8 cellular contexts compared by ENCODE assay signal in genomic region chr20:38633577-38634093, GRCh38. TPM values are rescaled to one million over a fixed set of nuclear protein-coding genes. Genes with fewer than 3 reads are reported as not detected.
DNase-seq lines count a peak whose midpoint lies in the region; ATAC-seq and TF ChIP-seq lines count a peak whose summit lies in the region.

No MANE protein-coding gene starts in this region.

- H3K9me3 Mint-ChIP-seq in Caco-2 (ENCODE audit: unreplicated experiment), result no peaks in the 10 kb centered on the region

- H3K4me1 Mint-ChIP-seq in Caco-2 (ENCODE audit: low read depth, unreplicated experiment), result no peaks in the 10 kb centered on the region

- intact Hi-C loops in Caco-2 (cut with micrococcal nuclease; ENCODE audit: unreplicated experiment), result no loop called here
- intact Hi-C loops in mammary epithelial cell (cut with micrococcal nuclease), result no loop called here

- no TSS peak for BruUV-seq in Caco-2 (replicated peaks; lab: Mats Ljungman, UMichigan)
- no TSS peak for BruUV-seq in mammary epithelial cell (replicated peaks; lab: Mats Ljungman, UMichigan)

- H3K36me3 Mint-ChIP-seq in Caco-2 (ENCODE audit: insufficient read depth, unreplicated experiment), result no peaks in the 10 kb centered on the region

- H3K27me3 ChIP-seq in Caco-2 (replicated peaks; ENCODE audit: control insufficient read depth, insufficient read depth, low read length) (no peaks in the 10 kb centered on the region; the same call in 1 of the 2 replicates), WERI-Rb-1 (ENCODE audit: insufficient read depth, low read depth, severe bottlenecking) (no peaks in the 10 kb centered on the region), mammary epithelial cell (ENCODE audit: insufficient read depth, low read length) (no peaks in the 10 kb centered on the region)

- TF ChIP-seq CTCF in Caco-2 (IDR thresholded peaks at IDR 0.05; ENCODE audit: insufficient read depth in 1 of 2, low read depth in 1 of 2, low read length in 1 of 2, severe bottlenecking in 1 of 2, unreplicated experiment in 1 of 2) (peak; percentile 98 to 99), WERI-Rb-1 (IDR thresholded peaks at IDR 0.05; ENCODE audit: low read depth, low read length) (peak; percentile 84), mammary epithelial cell (conservative IDR thresholded peaks at IDR 0.05 in 1 of 2, IDR thresholded peaks at IDR 0.05 in 1 of 2; ENCODE audit: extremely low read depth in 1 of 2, insufficient read depth in 1 of 2, low read depth in 1 of 2, low read length in 2 of 2) (peak; percentile 92 to 97)

- H3K9me3 ChIP-seq in Caco-2 (no peaks in the 10 kb centered on the region), WERI-Rb-1 (ENCODE audit: severe bottlenecking) (no peaks in the 10 kb centered on the region), mammary epithelial cell (replicated peaks; ENCODE audit: insufficient read depth, low read length) (no peaks in the 10 kb centered on the region)

- H3K27ac ChIP-seq in WERI-Rb-1, result no peak overlapping the region
- no peak overlapping the region for H3K27ac ChIP-seq in mammary epithelial cell (ENCODE audit: insufficient read depth, low read depth, low read length)

- no peak overlapping the region for H3K27ac Mint-ChIP-seq in Caco-2 (ENCODE audit: unreplicated experiment)

- dilution Hi-C loops in mammary epithelial cell (cut with HindIII; ENCODE audit: low sequenced_read_pairs), result no loop called here

- 44% methylated on average over 13 of the region's 13 CpGs for WGBS in mammary epithelial cell (ENCODE audit: low coverage, missing lambda C conversion rate)

- no peak overlapping the region for H2AFZ ChIP-seq in mammary epithelial cell (ENCODE audit: low read depth, low read length)

- in situ Hi-C loops in mammary epithelial cell (cut with MboI; ENCODE audit: low sequenced_read_pairs in 2 of 2), result loop anchor here in 1 of 2 donors (25.0 kb wide), 1 partner anchor 404 kb away; no protein-coding TSS in a partner anchor

- no peaks in the 10 kb centered on the region for H3K36me3 ChIP-seq in Caco-2 (ENCODE audit: control insufficient read depth, insufficient read depth, low read length)
- H3K36me3 ChIP-seq in WERI-Rb-1, result no peaks in the 10 kb centered on the region; the same call in 1 of the 2 replicates
- H3K36me3 ChIP-seq in mammary epithelial cell (ENCODE audit: insufficient read depth, low read length), result no peaks in the 10 kb centered on the region

- CTCF ChIA-PET in Caco-2 (lab: Charles Lee) (interaction anchor here (0.6 to 1.3 kb wide), 7 partner anchors 9 to 161 kb away, joined by 3 to 9 read pairs (median 4); partner anchors contain the start of gene RALGAPB), mammary epithelial cell (lab: Charles Lee; ENCODE audit: low non-redundant PET) (interaction anchor here (0.9 kb wide), 1 partner anchor 395 kb away, joined by 7 read pairs; no protein-coding TSS in a partner anchor)

- DNase-seq in Caco-2 (peak; percentile 79 to 88), HCEC 1CT (peak; percentile 42), NCI-H2196 treated with DMSO at 0.1 percent for 48 hours (lab: John Stamatoyannopoulos, UW; ENCODE audit: unreplicated experiment) (peak; percentile 55), WERI-Rb-1 (peak; percentile 75), mammary epithelial cell (peak; percentile 30), left lobe of liver (ENCODE audit: low spot score) (peak; percentile 51)
- DNase-seq in stimulated activated CD8-positive, alpha-beta memory T cell treated with anti-CD3 and anti-CD28 coated beads, Interleukin-12 subunit alpha, Interleukin-12 subunit beta, amount 100 ng/mL, for 4 hours (ENCODE audit: low read depth), result peak; percentile 8

- POLR2A ChIA-PET in Caco-2 (lab: Charles Lee), result no interaction called here

- no peak overlapping the region for H3K9ac ChIP-seq in mammary epithelial cell (ENCODE audit: insufficient read depth, low read length)

- H3K27me3 Mint-ChIP-seq in Caco-2 (ENCODE audit: insufficient read depth, unreplicated experiment), result peaks cover 20% of the 10 kb centered on the region

- H3K4me3 ChIP-seq in Caco-2 (ENCODE audit: low read depth, low read length) (no peak overlapping the region), WERI-Rb-1 (ENCODE audit: low read depth, low read length) (no peak overlapping the region), mammary epithelial cell (replicated peaks in 1 of 3; ENCODE audit: insufficient read depth in 1 of 3, low read depth in 2 of 3, low read length in 3 of 3) (no peak overlapping the region)

- no peak overlapping the region for H3K4me2 ChIP-seq in mammary epithelial cell (ENCODE audit: insufficient read depth, low read depth, low read length)

- H3K79me2 ChIP-seq in mammary epithelial cell (ENCODE audit: insufficient read depth, low read length), result no peaks in the 10 kb centered on the region

- H3K4me3 Mint-ChIP-seq in Caco-2 (ENCODE audit: unreplicated experiment), result no peak overlapping the region

- no peaks in the 10 kb centered on the region for H4K20me1 ChIP-seq in mammary epithelial cell (ENCODE audit: insufficient read depth, low read length)

- ATAC-seq in left lobe of liver, result peak; percentile 97
- no peak for ATAC-seq in HG02970 (IDR thresholded peaks at IDR 0.05; ENCODE audit: low FRiP score, unreplicated experiment)

- no peaks in the 10 kb centered on the region for H3K4me1 ChIP-seq in Caco-2
- H3K4me1 ChIP-seq in mammary epithelial cell (ENCODE audit: insufficient read depth, low read length), result no peaks in the 10 kb centered on the region

RNA-seq across cellular contexts. Expression of gene ARHGAP40, which starts 32.0 kb away (rescaled TPM):
- 0.14 TPM in 1 of 2 replicates, not detected in the other for total RNA-seq in Caco-2 (2022)
- 1 to 10 TPM; 1.7 to 1.8 TPM for total RNA-seq in mammary epithelial cell
- polyA plus RNA-seq in mammary epithelial cell, result 2.9 TPM
- not detected for polyA minus RNA-seq in mammary epithelial cell
- total RNA-seq in left lobe of liver, result not detected

RNA-seq across cellular contexts. Expression of gene ADIG, which starts 52.6 kb away (rescaled TPM):
- not detected in 2 replicates for total RNA-seq in Caco-2 (2022)
- total RNA-seq in mammary epithelial cell, result not detected
- not detected for polyA plus RNA-seq in mammary epithelial cell
- not detected for polyA minus RNA-seq in mammary epithelial cell
- total RNA-seq in left lobe of liver, result not detected

Comparison
In these comparisons a context has a peak if more than half of its experiments do, and no peak if none do; other contexts are left out.
1. DNase-seq: peak in every context shown above with its lines; median percentile 84 in Caco-2; 75 in WERI-Rb-1; 55 in NCI-H2196 treated with DMSO at 0.1 percent for 48 hours; 51 in left lobe of liver; 42 in HCEC 1CT; 30 in mammary epithelial cell; 8 in stimulated activated CD8-positive, alpha-beta memory T cell treated with anti-CD3 and anti-CD28 coated beads, Interleukin-12 subunit alpha, Interleukin-12 subunit beta, amount 100 ng/mL, for 4 hours.